Comparison of ENCODE assay signal across 22 cellular contexts in the genomic region with DNA sequence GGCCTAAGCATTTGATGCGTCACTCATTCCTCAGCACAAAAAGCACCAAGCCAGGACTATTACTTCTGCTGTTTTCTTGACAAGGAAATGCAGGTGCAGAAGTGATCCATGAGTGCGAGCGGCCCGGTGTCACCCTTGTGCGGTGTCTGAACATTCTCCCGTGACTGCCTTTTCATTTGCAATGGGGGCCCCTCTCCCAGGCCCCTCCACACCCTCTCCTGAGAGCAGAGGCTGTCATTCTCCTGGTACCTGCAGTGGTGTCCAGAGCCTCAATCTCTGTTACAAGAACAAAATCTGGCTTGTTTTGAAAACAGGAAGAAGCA.
"Had no signal": no experiment of that assay in that cellular context is flagged by ENCODE, and none has a peak within 500 bp of the region (broad histone marks: within the 10 kb centered on the region; RNA-seq: fewer than 3 reads in every experiment).

No MANE protein-coding gene starts in this region.

- H3K4me3 Mint-ChIP-seq: activated CD8-positive, alpha-beta memory T cell treated with anti-CD3 and anti-CD28 coated beads, Interleukin-2, amount 10 ng/mL, durations not matched to agents 7 days and 5 days; activated CD8-positive, alpha-beta T cell treated with anti-CD3 and anti-CD28 coated beads, Interleukin-2, amount 10 ng/mL, durations not matched to agents 7 days and 5 days; activated naive CD4-positive, alpha-beta T cell treated with anti-CD3 and anti-CD28 coated beads for 36 hours; dendritic cell treated with granulocyte-macrophage colony-stimulating factor and Interleukin-4, amounts not matched to agents 40 ng/mL and 50 ng/mL, for 4 days had no signal

- ATAC-seq: activated CD8-positive, alpha-beta memory T cell treated with anti-CD3 and anti-CD28 coated beads, Interleukin-2, amount 10 ng/mL, durations not matched to agents 7 days and 5 days; activated CD8-positive, alpha-beta T cell treated with anti-CD3 and anti-CD28 coated beads, Interleukin-2, amount 10 ng/mL, durations not matched to agents 7 days and 5 days; left colon; naive thymus-derived CD4-positive, alpha-beta T cell; SK-N-SH treated with all-trans-retinoic acid at 6 μM for 48 hours; stimulated activated naive CD8-positive, alpha-beta T cell treated with anti-CD3 and anti-CD28 coated beads, Interleukin-15, Interleukin-2, amounts not matched to agents 100 U/mL and 50 U/mL, for 24 hours had no signal

- H3K27me3 Mint-ChIP-seq: activated CD8-positive, alpha-beta memory T cell treated with anti-CD3 and anti-CD28 coated beads, Interleukin-2, amount 10 ng/mL, durations not matched to agents 7 days and 5 days; naive thymus-derived CD4-positive, alpha-beta T cell; progenitor cell of endocrine pancreas had no signal

- H3K36me3 Mint-ChIP-seq: immature natural killer cell had no signal

- H3K27ac Mint-ChIP-seq: activated CD8-positive, alpha-beta memory T cell treated with anti-CD3 and anti-CD28 coated beads, Interleukin-2, amount 10 ng/mL, durations not matched to agents 7 days and 5 days; activated naive CD4-positive, alpha-beta T cell treated with anti-CD3 and anti-CD28 coated beads for 36 hours; dendritic cell treated with granulocyte-macrophage colony-stimulating factor and Interleukin-4, amounts not matched to agents 40 ng/mL and 50 ng/mL, for 4 days had no signal

- DNase-seq: activated CD4-positive, alpha-beta T cell treated with anti-CD3 and anti-CD28 coated beads, Interleukin-2, amount 50 U/mL, for 1 hour; activated CD8-positive, alpha-beta memory T cell treated with anti-CD3 and anti-CD28 coated beads, Interleukin-2, amount 10 ng/mL, durations not matched to agents 7 days and 5 days; activated CD8-positive, alpha-beta T cell treated with anti-CD3 and anti-CD28 coated beads, Interleukin-2, amount 10 ng/mL, durations not matched to agents 7 days and 5 days; activated effector memory CD4-positive, alpha-beta T cell treated with anti-CD3 and anti-CD28 coated beads, Interleukin-2, amount 50 U/mL, for 16 hours; activated naive CD4-positive, alpha-beta T cell treated with anti-CD3 and anti-CD28 coated beads for 36 hours; amniotic stem cell; caudate nucleus; hippocampal formation; immature natural killer cell; left colon; mammary epithelial cell; midbrain; naive thymus-derived CD4-positive, alpha-beta T cell; right lobe of liver; stimulated activated CD4-positive, alpha-beta T cell treated with anti-CD3 and anti-CD28 coated beads, Interleukin-2, amount 100 ng/mL, for 48 hours; stimulated activated naive CD8-positive, alpha-beta T cell treated with anti-CD3 and anti-CD28 coated beads, Interleukin-15, Interleukin-2, amounts not matched to agents 100 U/mL and 50 U/mL, for 24 hours; T-helper 2 cell; testis; trophoblast cell had no signal
